In genomic region chr1:25986773-25987172, GRCh38 we compare ENCODE assay signal across 3 cellular contexts. TPM values are rescaled to one million over a fixed set of nuclear protein-coding genes. Genes with fewer than 3 reads are reported as not detected.
"Had no signal": no experiment of that assay in that cellular context is flagged by ENCODE, and none has a peak within 500 bp of the region (broad histone marks: within the 10 kb centered on the region; RNA-seq: fewer than 3 reads in every experiment).

No MANE protein-coding gene starts in this region.

RNA-seq across cellular contexts. Expression of gene EXTL1, which starts 34.8 kb away (rescaled TPM):
- total RNA-seq: MCF 10A had no signal

RNA-seq across cellular contexts. Expression of gene SLC30A2, which starts 59.1 kb away (rescaled TPM):
- total RNA-seq: LHCN-M2, MCF 10A, NCI-H460 had no signal
